Comparison of ENCODE assay signal across 1 cellular context in the genomic region with DNA sequence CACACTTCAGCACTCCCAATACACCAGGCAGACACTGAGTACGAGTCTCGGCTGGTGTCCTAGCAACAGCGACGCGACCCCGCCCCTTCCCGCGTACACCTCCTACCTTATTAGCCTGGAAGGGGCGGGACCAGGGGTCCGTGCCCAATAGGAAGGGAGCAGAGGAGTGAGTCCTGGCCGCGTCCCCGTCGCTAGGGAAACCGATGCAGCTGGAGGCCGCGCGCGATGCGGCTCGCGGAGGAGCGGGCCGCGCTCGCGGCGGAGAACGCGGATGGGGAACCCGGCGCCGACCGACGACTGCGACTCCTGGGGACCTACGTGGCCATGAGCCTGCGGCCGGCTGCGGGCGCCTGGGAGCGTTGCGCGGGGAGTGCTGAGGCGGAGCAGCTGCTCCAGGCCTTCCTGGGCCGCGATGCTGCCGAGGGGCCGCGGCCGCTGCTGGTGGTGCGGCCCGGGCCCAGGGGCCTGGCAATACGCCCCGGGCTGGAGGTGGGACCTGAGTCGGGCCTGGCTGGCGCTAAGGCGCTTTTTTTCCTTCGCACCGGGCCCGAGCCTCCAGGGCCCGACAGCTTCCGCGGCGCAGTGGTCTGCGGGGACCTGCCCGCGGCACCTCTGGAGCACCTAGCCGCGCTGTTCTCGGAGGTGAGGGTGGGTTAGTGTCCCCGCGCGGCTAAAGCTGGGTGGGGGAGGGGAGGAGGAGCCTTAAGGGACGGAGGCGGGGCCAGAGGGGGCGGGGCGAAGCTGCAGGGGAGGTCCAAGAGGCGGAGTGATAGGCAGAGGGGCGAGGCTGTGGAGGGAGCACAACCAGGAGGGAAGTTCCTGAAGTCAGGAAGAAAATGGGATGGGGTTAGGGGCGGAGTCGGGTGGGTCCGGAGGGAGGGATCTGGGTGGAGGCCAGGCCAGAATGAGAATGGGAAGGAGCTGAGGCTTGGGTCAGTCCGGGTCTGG.
A peak's percentile ranks its signal among the peaks of the same experiment; 100 is the strongest.
TF ChIP-seq lines count a peak whose summit lies in the region.

A gene with protein sequence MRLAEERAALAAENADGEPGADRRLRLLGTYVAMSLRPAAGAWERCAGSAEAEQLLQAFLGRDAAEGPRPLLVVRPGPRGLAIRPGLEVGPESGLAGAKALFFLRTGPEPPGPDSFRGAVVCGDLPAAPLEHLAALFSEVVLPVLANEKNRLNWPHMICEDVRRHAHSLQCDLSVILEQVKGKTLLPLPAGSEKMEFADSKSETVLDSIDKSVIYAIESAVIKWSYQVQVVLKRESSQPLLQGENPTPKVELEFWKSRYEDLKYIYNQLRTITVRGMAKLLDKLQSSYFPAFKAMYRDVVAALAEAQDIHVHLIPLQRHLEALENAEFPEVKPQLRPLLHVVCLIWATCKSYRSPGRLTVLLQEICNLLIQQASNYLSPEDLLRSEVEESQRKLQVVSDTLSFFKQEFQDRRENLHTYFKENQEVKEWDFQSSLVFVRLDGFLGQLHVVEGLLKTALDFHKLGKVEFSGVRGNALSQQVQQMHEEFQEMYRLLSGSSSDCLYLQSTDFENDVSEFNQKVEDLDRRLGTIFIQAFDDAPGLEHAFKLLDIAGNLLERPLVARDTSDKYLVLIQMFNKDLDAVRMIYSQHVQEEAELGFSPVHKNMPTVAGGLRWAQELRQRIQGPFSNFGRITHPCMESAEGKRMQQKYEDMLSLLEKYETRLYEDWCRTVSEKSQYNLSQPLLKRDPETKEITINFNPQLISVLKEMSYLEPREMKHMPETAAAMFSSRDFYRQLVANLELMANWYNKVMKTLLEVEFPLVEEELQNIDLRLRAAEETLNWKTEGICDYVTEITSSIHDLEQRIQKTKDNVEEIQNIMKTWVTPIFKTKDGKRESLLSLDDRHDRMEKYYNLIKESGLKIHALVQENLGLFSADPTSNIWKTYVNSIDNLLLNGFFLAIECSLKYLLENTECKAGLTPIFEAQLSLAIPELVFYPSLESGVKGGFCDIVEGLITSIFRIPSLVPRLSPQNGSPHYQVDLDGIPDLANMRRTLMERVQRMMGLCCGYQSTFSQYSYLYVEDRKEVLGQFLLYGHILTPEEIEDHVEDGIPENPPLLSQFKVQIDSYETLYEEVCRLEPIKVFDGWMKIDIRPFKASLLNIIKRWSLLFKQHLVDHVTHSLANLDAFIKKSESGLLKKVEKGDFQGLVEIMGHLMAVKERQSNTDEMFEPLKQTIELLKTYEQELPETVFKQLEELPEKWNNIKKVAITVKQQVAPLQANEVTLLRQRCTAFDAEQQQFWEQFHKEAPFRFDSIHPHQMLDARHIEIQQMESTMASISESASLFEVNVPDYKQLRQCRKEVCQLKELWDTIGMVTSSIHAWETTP (N-terminal part only) (plus strand): TSS at position 197 of the 948 bp plus-strand sequence. CDS start 29 bp downstream, at position 226.

TF ChIP-seq in HepG2, 621 proteins besides CTCF, POLR2A, EP300 and RAD21 (continued from another document and continues in another):
- no peak for TF ChIP-seq MIER3 (CRISPR knock-in tag; IDR thresholded peaks at IDR 0.05; ENCODE audit: borderline replicate concordance)
- TF ChIP-seq, protein P1, sequence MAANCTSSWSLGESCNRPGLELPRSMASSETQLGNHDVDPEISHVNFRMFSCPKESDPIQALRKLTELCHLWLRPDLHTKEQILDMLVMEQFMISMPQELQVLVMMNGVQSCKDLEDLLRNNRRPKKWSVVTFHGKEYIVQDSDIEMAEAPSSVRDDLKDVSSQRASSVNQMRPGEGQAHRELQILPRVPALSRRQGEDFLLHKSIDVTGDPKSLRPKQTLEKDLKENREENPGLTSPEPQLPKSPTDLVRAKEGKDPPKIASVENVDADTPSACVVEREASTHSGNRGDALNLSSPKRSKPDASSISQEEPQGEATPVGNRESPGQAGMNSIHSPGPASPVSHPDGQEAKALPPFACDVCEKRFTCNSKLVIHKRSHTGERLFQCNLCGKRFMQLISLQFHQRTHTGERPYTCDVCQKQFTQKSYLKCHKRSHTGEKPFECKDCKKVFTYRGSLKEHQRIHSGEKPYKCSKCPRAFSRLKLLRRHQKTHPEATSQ (CRISPR knock-in tag; IDR thresholded peaks at IDR 0.05; ENCODE audit: borderline replicate concordance), result no peak
- TF ChIP-seq FOXO1 (CRISPR knock-in tag; IDR thresholded peaks at IDR 0.05), result no peak
- TF ChIP-seq KDM1A (CRISPR knock-in tag; IDR thresholded peaks at IDR 0.05), result no peak
- TF ChIP-seq, protein P2, sequence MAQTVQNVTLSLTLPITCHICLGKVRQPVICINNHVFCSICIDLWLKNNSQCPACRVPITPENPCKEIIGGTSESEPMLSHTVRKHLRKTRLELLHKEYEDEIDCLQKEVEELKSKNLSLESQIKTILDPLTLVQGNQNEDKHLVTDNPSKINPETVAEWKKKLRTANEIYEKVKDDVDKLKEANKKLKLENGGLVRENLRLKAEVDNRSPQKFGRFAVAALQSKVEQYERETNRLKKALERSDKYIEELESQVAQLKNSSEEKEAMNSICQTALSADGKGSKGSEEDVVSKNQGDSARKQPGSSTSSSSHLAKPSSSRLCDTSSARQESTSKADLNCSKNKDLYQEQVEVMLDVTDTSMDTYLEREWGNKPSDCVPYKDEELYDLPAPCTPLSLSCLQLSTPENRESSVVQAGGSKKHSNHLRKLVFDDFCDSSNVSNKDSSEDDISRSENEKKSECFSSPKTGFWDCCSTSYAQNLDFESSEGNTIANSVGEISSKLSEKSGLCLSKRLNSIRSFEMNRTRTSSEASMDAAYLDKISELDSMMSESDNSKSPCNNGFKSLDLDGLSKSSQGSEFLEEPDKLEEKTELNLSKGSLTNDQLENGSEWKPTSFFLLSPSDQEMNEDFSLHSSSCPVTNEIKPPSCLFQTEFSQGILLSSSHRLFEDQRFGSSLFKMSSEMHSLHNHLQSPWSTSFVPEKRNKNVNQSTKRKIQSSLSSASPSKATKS (CRISPR knock-in tag; IDR thresholded peaks at IDR 0.05), result no peak
- TF ChIP-seq MAF1 (CRISPR knock-in tag; IDR thresholded peaks at IDR 0.05; ENCODE audit: borderline replicate concordance), result no peak
- TF ChIP-seq, protein P3, sequence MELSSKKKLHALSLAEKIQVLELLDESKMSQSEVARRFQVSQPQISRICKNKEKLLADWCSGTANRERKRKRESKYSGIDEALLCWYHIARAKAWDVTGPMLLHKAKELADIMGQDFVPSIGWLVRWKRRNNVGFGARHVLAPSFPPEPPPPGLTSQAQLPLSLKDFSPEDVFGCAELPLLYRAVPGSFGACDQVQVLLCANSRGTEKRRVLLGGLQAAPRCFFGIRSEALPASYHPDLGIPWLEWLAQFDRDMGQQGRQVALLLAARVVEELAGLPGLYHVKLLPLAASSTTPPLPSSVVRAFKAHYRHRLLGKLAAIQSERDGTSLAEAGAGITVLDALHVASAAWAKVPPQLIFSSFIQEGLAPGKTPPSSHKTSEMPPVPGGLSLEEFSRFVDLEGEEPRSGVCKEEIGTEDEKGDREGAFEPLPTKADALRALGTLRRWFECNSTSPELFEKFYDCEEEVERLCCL (CRISPR knock-in tag; IDR thresholded peaks at IDR 0.05; ENCODE audit: borderline replicate concordance), result no peak
- no peak for TF ChIP-seq AHR (CRISPR knock-in tag; IDR thresholded peaks at IDR 0.05)
- no peak for TF ChIP-seq TCF12 (IDR thresholded peaks at IDR 0.05)
- TF ChIP-seq TCF12 (CRISPR knock-in tag; IDR thresholded peaks at IDR 0.05), result no peak
- TF ChIP-seq MBD4 (IDR thresholded peaks at IDR 0.05; ENCODE audit: borderline replicate concordance, low read length), result no peak
- TF ChIP-seq, protein P4, sequence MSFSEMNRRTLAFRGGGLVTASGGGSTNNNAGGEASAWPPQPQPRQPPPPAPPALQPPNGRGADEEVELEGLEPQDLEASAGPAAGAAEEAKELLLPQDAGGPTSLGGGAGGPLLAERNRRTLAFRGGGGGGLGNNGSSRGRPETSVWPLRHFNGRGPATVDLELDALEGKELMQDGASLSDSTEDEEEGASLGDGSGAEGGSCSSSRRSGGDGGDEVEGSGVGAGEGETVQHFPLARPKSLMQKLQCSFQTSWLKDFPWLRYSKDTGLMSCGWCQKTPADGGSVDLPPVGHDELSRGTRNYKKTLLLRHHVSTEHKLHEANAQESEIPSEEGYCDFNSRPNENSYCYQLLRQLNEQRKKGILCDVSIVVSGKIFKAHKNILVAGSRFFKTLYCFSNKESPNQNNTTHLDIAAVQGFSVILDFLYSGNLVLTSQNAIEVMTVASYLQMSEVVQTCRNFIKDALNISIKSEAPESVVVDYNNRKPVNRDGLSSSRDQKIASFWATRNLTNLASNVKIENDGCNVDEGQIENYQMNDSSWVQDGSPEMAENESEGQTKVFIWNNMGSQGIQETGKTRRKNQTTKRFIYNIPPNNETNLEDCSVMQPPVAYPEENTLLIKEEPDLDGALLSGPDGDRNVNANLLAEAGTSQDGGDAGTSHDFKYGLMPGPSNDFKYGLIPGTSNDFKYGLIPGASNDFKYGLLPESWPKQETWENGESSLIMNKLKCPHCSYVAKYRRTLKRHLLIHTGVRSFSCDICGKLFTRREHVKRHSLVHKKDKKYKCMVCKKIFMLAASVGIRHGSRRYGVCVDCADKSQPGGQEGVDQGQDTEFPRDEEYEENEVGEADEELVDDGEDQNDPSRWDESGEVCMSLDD (CRISPR knock-in tag; IDR thresholded peaks at IDR 0.05; ENCODE audit: borderline replicate concordance), result no peak
- no peak for TF ChIP-seq RFX5 (IDR thresholded peaks at IDR 0.05; ENCODE audit: low read depth, low read length)
- no peak for TF ChIP-seq TSC22D2 (CRISPR knock-in tag; IDR thresholded peaks at IDR 0.05; ENCODE audit: borderline replicate concordance)
- TF ChIP-seq, protein P5, sequence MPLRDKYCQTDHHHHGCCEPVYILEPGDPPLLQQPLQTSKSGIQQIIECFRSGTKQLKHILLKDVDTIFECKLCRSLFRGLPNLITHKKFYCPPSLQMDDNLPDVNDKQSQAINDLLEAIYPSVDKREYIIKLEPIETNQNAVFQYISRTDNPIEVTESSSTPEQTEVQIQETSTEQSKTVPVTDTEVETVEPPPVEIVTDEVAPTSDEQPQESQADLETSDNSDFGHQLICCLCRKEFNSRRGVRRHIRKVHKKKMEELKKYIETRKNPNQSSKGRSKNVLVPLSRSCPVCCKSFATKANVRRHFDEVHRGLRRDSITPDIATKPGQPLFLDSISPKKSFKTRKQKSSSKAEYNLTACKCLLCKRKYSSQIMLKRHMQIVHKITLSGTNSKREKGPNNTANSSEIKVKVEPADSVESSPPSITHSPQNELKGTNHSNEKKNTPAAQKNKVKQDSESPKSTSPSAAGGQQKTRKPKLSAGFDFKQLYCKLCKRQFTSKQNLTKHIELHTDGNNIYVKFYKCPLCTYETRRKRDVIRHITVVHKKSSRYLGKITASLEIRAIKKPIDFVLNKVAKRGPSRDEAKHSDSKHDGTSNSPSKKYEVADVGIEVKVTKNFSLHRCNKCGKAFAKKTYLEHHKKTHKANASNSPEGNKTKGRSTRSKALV (CRISPR knock-in tag; IDR thresholded peaks at IDR 0.05), result no peak
- TF ChIP-seq ZNF570 (CRISPR knock-in tag; IDR thresholded peaks at IDR 0.05; ENCODE audit: borderline replicate concordance), result no peak
- peak; percentile 53; the same call in 1 of the 2 replicates for TF ChIP-seq SRF (IDR thresholded peaks at IDR 0.05; ENCODE audit: low read depth, low read length)
- TF ChIP-seq, protein P6, sequence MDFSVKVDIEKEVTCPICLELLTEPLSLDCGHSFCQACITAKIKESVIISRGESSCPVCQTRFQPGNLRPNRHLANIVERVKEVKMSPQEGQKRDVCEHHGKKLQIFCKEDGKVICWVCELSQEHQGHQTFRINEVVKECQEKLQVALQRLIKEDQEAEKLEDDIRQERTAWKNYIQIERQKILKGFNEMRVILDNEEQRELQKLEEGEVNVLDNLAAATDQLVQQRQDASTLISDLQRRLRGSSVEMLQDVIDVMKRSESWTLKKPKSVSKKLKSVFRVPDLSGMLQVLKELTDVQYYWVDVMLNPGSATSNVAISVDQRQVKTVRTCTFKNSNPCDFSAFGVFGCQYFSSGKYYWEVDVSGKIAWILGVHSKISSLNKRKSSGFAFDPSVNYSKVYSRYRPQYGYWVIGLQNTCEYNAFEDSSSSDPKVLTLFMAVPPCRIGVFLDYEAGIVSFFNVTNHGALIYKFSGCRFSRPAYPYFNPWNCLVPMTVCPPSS (IDR thresholded peaks at IDR 0.05), result no peak
- no peak for TF ChIP-seq STAG1 (CRISPR knock-in tag; IDR thresholded peaks at IDR 0.05)
- TF ChIP-seq, protein P7, sequence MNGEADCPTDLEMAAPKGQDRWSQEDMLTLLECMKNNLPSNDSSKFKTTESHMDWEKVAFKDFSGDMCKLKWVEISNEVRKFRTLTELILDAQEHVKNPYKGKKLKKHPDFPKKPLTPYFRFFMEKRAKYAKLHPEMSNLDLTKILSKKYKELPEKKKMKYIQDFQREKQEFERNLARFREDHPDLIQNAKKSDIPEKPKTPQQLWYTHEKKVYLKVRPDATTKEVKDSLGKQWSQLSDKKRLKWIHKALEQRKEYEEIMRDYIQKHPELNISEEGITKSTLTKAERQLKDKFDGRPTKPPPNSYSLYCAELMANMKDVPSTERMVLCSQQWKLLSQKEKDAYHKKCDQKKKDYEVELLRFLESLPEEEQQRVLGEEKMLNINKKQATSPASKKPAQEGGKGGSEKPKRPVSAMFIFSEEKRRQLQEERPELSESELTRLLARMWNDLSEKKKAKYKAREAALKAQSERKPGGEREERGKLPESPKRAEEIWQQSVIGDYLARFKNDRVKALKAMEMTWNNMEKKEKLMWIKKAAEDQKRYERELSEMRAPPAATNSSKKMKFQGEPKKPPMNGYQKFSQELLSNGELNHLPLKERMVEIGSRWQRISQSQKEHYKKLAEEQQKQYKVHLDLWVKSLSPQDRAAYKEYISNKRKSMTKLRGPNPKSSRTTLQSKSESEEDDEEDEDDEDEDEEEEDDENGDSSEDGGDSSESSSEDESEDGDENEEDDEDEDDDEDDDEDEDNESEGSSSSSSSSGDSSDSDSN (CRISPR knock-in tag; IDR thresholded peaks at IDR 0.05), result peak; percentile 23; the same call in 1 of the 2 replicates
- no peak for TF ChIP-seq RNF2 (conservative IDR thresholded peaks at IDR 0.05; ENCODE audit: low read depth)
- no peak for TF ChIP-seq ZNF569 (CRISPR knock-in tag; IDR thresholded peaks at IDR 0.05; ENCODE audit: borderline replicate concordance)
- TF ChIP-seq SIN3A (IDR thresholded peaks at IDR 0.05; ENCODE audit: borderline replicate concordance, low read depth, low read length), result 0 out of 2 replicates have a peak, but pooled peaks have one; percentile 40
- TF ChIP-seq, protein P8, sequence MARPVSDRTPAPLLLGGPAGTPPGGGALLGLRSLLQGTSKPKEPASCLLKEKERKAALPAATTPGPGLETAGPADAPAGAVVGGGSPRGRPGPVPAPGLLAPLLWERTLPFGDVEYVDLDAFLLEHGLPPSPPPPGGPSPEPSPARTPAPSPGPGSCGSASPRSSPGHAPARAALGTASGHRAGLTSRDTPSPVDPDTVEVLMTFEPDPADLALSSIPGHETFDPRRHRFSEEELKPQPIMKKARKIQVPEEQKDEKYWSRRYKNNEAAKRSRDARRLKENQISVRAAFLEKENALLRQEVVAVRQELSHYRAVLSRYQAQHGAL (CRISPR knock-in tag; IDR thresholded peaks at IDR 0.05; ENCODE audit: not compliant biosample characterization), result no peak
- TF ChIP-seq MXI1 (IDR thresholded peaks at IDR 0.05; ENCODE audit: borderline replicate concordance, low read depth, low read length), result peak; percentile 25; the same call in 1 of the 3 replicates
- TF ChIP-seq U2AF2 (IDR thresholded peaks at IDR 0.05; ENCODE audit: low read depth, low read length), result no peak
- TF ChIP-seq CCAR2 (optimal IDR thresholded peaks at IDR 0.05; ENCODE audit: low read depth, low read length), result no peak
- no peak for TF ChIP-seq SP1 (IDR thresholded peaks at IDR 0.05)
- TF ChIP-seq SP1 (CRISPR knock-in tag; IDR thresholded peaks at IDR 0.05), result peak; percentile 39; the same call in 1 of the 2 replicates
- TF ChIP-seq RFX3 (CRISPR knock-in tag; IDR thresholded peaks at IDR 0.05), result peak; percentile 86
- TF ChIP-seq PHF8 (CRISPR knock-in tag; IDR thresholded peaks at IDR 0.05), result no peak
- peak; percentile 38; the same call in 1 of the 2 replicates for TF ChIP-seq ZFX (CRISPR knock-in tag; IDR thresholded peaks at IDR 0.05; ENCODE audit: low read depth)
- no peak for TF ChIP-seq ESRRA (CRISPR knock-in tag; IDR thresholded peaks at IDR 0.05; ENCODE audit: low read depth)
- no peak for TF ChIP-seq PHF21A (CRISPR knock-in tag; IDR thresholded peaks at IDR 0.05)
